In the genomic region with DNA sequence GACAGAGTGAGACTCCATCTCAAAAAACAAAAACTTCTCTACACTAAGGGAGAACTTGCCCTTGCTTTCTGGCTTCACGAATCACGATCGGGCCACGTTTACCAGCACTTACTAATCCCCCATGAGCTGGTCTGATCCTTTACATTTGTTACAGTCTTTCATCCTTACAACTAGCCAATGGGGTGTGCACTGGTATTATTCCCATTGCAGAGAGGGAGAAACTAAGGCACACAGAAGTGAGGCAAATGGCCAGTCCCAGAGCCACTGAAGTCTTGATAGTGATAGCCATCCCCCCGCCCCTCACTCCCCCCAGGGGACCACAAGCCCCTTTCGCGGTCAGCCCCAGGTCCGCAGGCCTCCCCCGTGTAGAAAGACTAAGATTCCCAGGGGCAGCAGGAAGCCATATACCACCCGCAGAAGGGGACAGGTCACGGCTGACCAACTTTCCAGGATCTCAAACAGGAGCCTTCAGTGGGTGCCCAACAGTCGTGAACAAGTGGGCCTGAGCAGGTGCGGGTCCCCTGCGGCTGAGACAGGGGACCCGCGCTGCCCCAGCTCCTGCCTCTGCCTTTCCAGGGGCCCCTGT, we compare ENCODE assay signal across 8 cellular contexts. TPM values are rescaled to one million over a fixed set of nuclear protein-coding genes. Genes with fewer than 3 reads are reported as not detected.
DNase-seq lines count a peak whose midpoint lies in the region; ATAC-seq and TF ChIP-seq lines count a peak whose summit lies in the region.

No MANE protein-coding gene starts in this region.

- H3K4me1 Mint-ChIP-seq in naive B cell: peaks cover 18 to 43% (median 36%) of the 10 kb centered on the region in 3 donors

- peak overlapping the region; percentile 90 for H2AFZ ChIP-seq in mammary epithelial cell (ENCODE audit: low read depth, low read length)

- H4K20me1 ChIP-seq in mammary epithelial cell (ENCODE audit: insufficient read depth, low read length): no peaks in the 10 kb centered on the region

- H3K4me2 ChIP-seq in mammary epithelial cell (ENCODE audit: insufficient read depth, low read depth, low read length): peak overlapping the region; percentile 73

- dilution Hi-C loops in mammary epithelial cell (cut with HindIII; ENCODE audit: low sequenced_read_pairs): no loop called here

- H3K27ac ChIP-seq in mammary epithelial cell (ENCODE audit: insufficient read depth, low read depth, low read length): no peak overlapping the region

- H3K36me3 Mint-ChIP-seq in naive B cell: no peaks in the 10 kb centered on the region

- no peaks in the 10 kb centered on the region for H3K4me1 ChIP-seq in BE2C
- H3K4me1 ChIP-seq in mammary epithelial cell (ENCODE audit: insufficient read depth, low read length): peaks cover 26% of the 10 kb centered on the region

- H3K9me3 ChIP-seq in BE2C: no peaks in the 10 kb centered on the region
- no peaks in the 10 kb centered on the region for H3K9me3 ChIP-seq in mammary epithelial cell (replicated peaks; ENCODE audit: insufficient read depth, low read length)

- H3K9me3 Mint-ChIP-seq in naive B cell: no peaks in the 10 kb centered on the region

- intact Hi-C loops in mammary epithelial cell (cut with micrococcal nuclease): no loop called here

- H3K36me3 ChIP-seq in BE2C (no peaks in the 10 kb centered on the region), mammary epithelial cell (ENCODE audit: insufficient read depth, low read length) (no peaks in the 10 kb centered on the region)

- peak overlapping the region in 5 of 6 donors; percentile 72 to 93 (median 82) for H3K27ac Mint-ChIP-seq in naive B cell

- H3K27me3 ChIP-seq in BE2C: no peaks in the 10 kb centered on the region
- no peaks in the 10 kb centered on the region for H3K27me3 ChIP-seq in mammary epithelial cell (ENCODE audit: insufficient read depth, low read length)

- peaks cover 0 to 1% (median 0%) of the 10 kb centered on the region in 3 donors for H3K27me3 Mint-ChIP-seq in naive B cell

- 11% methylated on average over 7 of the region's 16 CpGs for WGBS in mammary epithelial cell (ENCODE audit: low coverage, missing lambda C conversion rate)

- BruUV-seq in mammary epithelial cell (replicated peaks; lab: Mats Ljungman, UMichigan): no TSS peak

- ATAC-seq in HG03442 (IDR thresholded peaks at IDR 0.05; ENCODE audit: unreplicated experiment) (peak; percentile 5), naive B cell (ENCODE audit: low read depth in 2 of 2) (peak in 1 of 2 donors; percentile 4)

- CTCF ChIA-PET in mammary epithelial cell (lab: Charles Lee; ENCODE audit: low non-redundant PET): no interaction called here

- in situ Hi-C loops in mammary epithelial cell (cut with MboI; ENCODE audit: low sequenced_read_pairs in 2 of 2): loop anchor here in 1 of 2 donors (25.0 kb wide), 2 partner anchors 110 to 210 kb away; no protein-coding TSS in a partner anchor

- no peak for DNase-seq in BE2C
- DNase-seq in mammary epithelial cell: no peak
- DNase-seq in naive B cell: no peak
- no peak for DNase-seq in MV-4-11 (lab: John Stamatoyannopoulos, UW)
- no peak for DNase-seq in islet precursor cell
- no peak for DNase-seq in D341Med (ENCODE audit: low spot score)
- DNase-seq in stimulated activated CD4-positive, alpha-beta T cell treated with anti-CD3 and anti-CD28 coated beads, Interleukin-4, amount 100 ng/mL, for 1 hour: no peak

- TF ChIP-seq CTCF in BE2C (IDR thresholded peaks at IDR 0.05; ENCODE audit: low read depth, low read length) (no peak), mammary epithelial cell (conservative IDR thresholded peaks at IDR 0.05 in 1 of 2, IDR thresholded peaks at IDR 0.05 in 1 of 2; ENCODE audit: extremely low read depth in 1 of 2, insufficient read depth in 1 of 2, low read depth in 1 of 2, low read length in 2 of 2) (no peak)

- no peaks in the 10 kb centered on the region for H3K79me2 ChIP-seq in mammary epithelial cell (ENCODE audit: insufficient read depth, low read length)

- no peak overlapping the region for H3K9ac ChIP-seq in mammary epithelial cell (ENCODE audit: insufficient read depth, low read length)

- H3K4me3 Mint-ChIP-seq in naive B cell: peak overlapping the region; percentile 80 to 94 (median 86)

- H3K4me3 ChIP-seq in BE2C (ENCODE audit: low read depth, low read length) (0 out of 2 replicates have a peak overlapping the region, but pooled peaks have one; percentile 11), mammary epithelial cell (replicated peaks in 1 of 3; ENCODE audit: insufficient read depth in 1 of 3, low read depth in 2 of 3, low read length in 3 of 3) (peak overlapping the region; percentile 38 to 62 (median 53))

RNA-seq across cellular contexts. Expression of a gene that starts 0.8 kb away (rescaled TPM):
- polyA plus RNA-seq in BE2C (2012; ENCODE audit: insufficient read depth, insufficient read length, low read depth): 0.59 TPM
- 10 to 100 TPM in 1 of 2 donors, 1 to 10 TPM in 1; 6.1 to 10.8 TPM for total RNA-seq in mammary epithelial cell
- polyA plus RNA-seq in mammary epithelial cell: 2.8 TPM
- polyA minus RNA-seq in mammary epithelial cell: 4.4 TPM
- 1 to 10 TPM in 3 of 6 donors, under 1 TPM in 2, not detected in 1; 0.52 to 2.2 (median 1.2) TPM for polyA plus RNA-seq in naive B cell (ENCODE audit: low read depth in 6 of 6)

RNA-seq across cellular contexts. Expression of a gene that starts 32.1 kb away (rescaled TPM):
- polyA plus RNA-seq in BE2C (2012; ENCODE audit: insufficient read depth, insufficient read length, low read depth): 15.8 TPM
- total RNA-seq in mammary epithelial cell: 10 to 100 TPM; 14.2 to 57.6 TPM
- polyA plus RNA-seq in mammary epithelial cell: 49.5 TPM
- polyA minus RNA-seq in mammary epithelial cell: 80.6 TPM
- polyA plus RNA-seq in naive B cell (ENCODE audit: low read depth in 6 of 6): 100 to 1,000 TPM in 2 of 6 donors, 10 to 100 TPM in 4; 93.2 to 151 (median 99.7) TPM

RNA-seq across cellular contexts. Expression of a gene that starts 38.4 kb away (rescaled TPM):
- polyA plus RNA-seq in BE2C (2012; ENCODE audit: insufficient read depth, insufficient read length, low read depth): 55.0 TPM
- total RNA-seq in mammary epithelial cell: 10 to 100 TPM; 17.2 to 35.7 TPM
- polyA plus RNA-seq in mammary epithelial cell: 61.2 TPM
- 56.2 TPM for polyA minus RNA-seq in mammary epithelial cell
- polyA plus RNA-seq in naive B cell (ENCODE audit: low read depth in 6 of 6): 10 to 100 TPM; 39.7 to 54.3 (median 42.7) TPM
